In the genomic region with DNA sequence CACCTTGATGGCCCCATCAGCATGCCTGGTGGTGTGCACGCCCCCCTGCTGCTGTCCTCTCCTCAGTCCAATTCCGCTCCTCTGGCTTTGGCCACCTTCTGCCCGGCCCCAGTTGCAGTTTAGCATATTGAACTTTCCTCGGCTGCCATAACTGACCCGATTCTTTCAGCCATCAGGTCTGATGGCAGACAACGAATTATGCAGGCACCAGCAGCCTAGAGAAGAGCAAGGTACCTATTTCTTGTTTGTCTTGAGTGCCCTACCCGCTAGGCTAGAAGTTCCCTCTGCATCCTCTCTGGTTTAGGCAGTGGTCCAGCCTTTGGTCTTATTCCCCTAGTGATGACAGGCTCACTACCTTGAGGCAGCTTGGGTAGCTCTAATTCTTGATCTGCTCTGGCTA, we compare ENCODE assay signal across 1 cellular context.
TF ChIP-seq lines count a peak whose summit lies in the region.

No MANE protein-coding gene starts in this region.

TF ChIP-seq in IMR-90, 13 proteins besides CTCF, POLR2A, EP300 and RAD21:
- TF ChIP-seq MXI1 (IDR thresholded peaks at IDR 0.05; ENCODE audit: borderline replicate concordance, low read depth, low read length) (no peak), RFX5 (IDR thresholded peaks at IDR 0.05; ENCODE audit: low read depth, low read length) (no peak), CHD1 (IDR thresholded peaks at IDR 0.05; ENCODE audit: low read depth, low read length) (no peak), CEBPB (IDR thresholded peaks at IDR 0.05; ENCODE audit: low read depth, low read length) (no peak), MAZ (IDR thresholded peaks at IDR 0.05; ENCODE audit: borderline replicate concordance, low read depth, low read length) (no peak), MAFK (IDR thresholded peaks at IDR 0.05; ENCODE audit: low read depth, low read length) (no peak), NFE2L2 (IDR thresholded peaks at IDR 0.05; ENCODE audit: low read depth, low read length) (no peak), RCOR1 (IDR thresholded peaks at IDR 0.05; ENCODE audit: insufficient replicate concordance, low read length) (no peak), SMC3 (IDR thresholded peaks at IDR 0.05; ENCODE audit: low read depth, low read length) (no peak), BHLHE40 (IDR thresholded peaks at IDR 0.05; ENCODE audit: low read depth, low read length) (no peak), FOS (IDR thresholded peaks at IDR 0.05; ENCODE audit: low read depth, low read length) (no peak)
- TF ChIP-seq, protein P1, sequence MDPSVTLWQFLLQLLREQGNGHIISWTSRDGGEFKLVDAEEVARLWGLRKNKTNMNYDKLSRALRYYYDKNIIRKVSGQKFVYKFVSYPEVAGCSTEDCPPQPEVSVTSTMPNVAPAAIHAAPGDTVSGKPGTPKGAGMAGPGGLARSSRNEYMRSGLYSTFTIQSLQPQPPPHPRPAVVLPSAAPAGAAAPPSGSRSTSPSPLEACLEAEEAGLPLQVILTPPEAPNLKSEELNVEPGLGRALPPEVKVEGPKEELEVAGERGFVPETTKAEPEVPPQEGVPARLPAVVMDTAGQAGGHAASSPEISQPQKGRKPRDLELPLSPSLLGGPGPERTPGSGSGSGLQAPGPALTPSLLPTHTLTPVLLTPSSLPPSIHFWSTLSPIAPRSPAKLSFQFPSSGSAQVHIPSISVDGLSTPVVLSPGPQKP (IDR thresholded peaks at IDR 0.05; ENCODE audit: borderline replicate concordance, low read depth, low read length): no peak
- TF ChIP-seq, protein P2, sequence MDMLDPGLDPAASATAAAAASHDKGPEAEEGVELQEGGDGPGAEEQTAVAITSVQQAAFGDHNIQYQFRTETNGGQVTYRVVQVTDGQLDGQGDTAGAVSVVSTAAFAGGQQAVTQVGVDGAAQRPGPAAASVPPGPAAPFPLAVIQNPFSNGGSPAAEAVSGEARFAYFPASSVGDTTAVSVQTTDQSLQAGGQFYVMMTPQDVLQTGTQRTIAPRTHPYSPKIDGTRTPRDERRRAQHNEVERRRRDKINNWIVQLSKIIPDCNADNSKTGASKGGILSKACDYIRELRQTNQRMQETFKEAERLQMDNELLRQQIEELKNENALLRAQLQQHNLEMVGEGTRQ (IDR thresholded peaks at IDR 0.05; ENCODE audit: low read depth, low read length): no peak
